In genomic region chr13:24096659-24097058, GRCh38 we compare ENCODE assay signal across 1 cellular context.
TF ChIP-seq lines count a peak whose summit lies in the region.

No MANE protein-coding gene starts in this region.

TF ChIP-seq in GM12878, 131 proteins besides CTCF, POLR2A, EP300 and RAD21 (continued from another document):
- TF ChIP-seq ELK1 (IDR thresholded peaks at IDR 0.05; ENCODE audit: low read depth, low read length) (no peak), FOXK2 (IDR thresholded peaks at IDR 0.05) (no peak), PAX8 (IDR thresholded peaks at IDR 0.05) (no peak), BCL11A (IDR thresholded peaks at IDR 0.05; ENCODE audit: low read depth, low read length) (no peak), LARP7 (IDR thresholded peaks at IDR 0.05) (no peak), MTA3 (IDR thresholded peaks at IDR 0.05; ENCODE audit: borderline replicate concordance, low read length) (no peak), GATAD2B (conservative IDR thresholded peaks at IDR 0.05; ENCODE audit: low read depth) (no peak), POLR2AphosphoS5 (IDR thresholded peaks at IDR 0.05; ENCODE audit: low read length) (no peak)
